ENCODE assay signal across 8 cellular contexts in the genomic region with DNA sequence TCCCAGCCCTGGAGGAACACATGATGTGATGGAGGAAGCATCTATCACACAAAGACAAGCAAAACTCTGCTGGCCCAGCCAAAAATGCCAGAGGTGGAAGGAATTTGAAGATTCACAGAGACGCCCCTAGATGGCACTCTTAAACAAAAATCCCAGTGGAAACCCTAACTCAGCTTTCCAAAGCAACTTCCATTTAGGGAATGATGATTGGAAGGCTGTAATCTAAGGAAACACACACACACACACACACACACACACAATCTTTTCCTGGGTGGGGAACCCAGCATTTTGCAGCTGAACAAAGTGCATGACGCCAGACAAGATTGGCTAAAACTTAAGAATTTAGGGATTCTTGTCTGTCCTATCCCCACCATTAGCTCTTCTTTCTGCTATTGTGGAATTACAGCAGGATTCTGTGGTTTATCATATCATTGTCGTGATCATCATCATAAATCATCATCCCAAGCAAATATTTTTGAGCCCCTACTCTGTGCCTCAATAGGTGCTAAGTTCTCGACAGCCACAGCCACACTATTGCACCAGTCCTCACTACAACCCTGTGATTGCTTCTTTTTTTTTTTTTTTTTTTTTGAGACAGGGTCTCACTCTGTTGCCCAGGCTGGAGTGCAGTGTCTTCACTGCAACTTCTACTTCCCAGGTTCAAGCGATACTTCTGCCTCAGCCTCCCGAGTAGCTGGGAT. TPM values are rescaled to one million over a fixed set of nuclear protein-coding genes. Genes with fewer than 3 reads are reported as not detected.
DNase-seq lines count a peak whose midpoint lies in the region; ATAC-seq and TF ChIP-seq lines count a peak whose summit lies in the region.

No MANE protein-coding gene starts in this region.

- no peaks in the 10 kb centered on the region for H3K27me3 Mint-ChIP-seq in activated T-cell treated with anti-CD3 and anti-CD28 coated beads, Interleukin-2, amount 50 U/mL, for 72 hours (ENCODE audit: low read depth)
- H3K27me3 Mint-ChIP-seq in naive thymus-derived CD4-positive, alpha-beta T cell = no peaks in the 10 kb centered on the region

- no peaks in the 10 kb centered on the region for H3K27me3 ChIP-seq in fibroblast of lung (ENCODE audit: control insufficient read depth, insufficient read depth, low read length)
- H3K27me3 ChIP-seq in naive thymus-derived CD4-positive, alpha-beta T cell (ENCODE audit: control insufficient read depth in 2 of 2, insufficient read depth in 2 of 2, low read length in 2 of 2) = no peaks in the 10 kb centered on the region

- no peak overlapping the region for H2AFZ ChIP-seq in fibroblast of lung (ENCODE audit: low read length)

- no peak overlapping the region for H3K4me3 Mint-ChIP-seq in activated T-cell treated with anti-CD3 and anti-CD28 coated beads, Interleukin-2, amount 50 U/mL, for 72 hours
- peak overlapping the region in 7 of 10 donors; percentile 25 to 95 (median 53) for H3K4me3 Mint-ChIP-seq in naive thymus-derived CD4-positive, alpha-beta T cell

- no peaks in the 10 kb centered on the region for H3K79me2 ChIP-seq in fibroblast of lung (ENCODE audit: control insufficient read depth, insufficient read depth, low read length)

- H4K20me1 ChIP-seq in fibroblast of lung (ENCODE audit: control insufficient read depth, extremely low read depth, insufficient read depth, low read length) = no peaks in the 10 kb centered on the region

- H3K4me1 ChIP-seq in fibroblast of lung (ENCODE audit: control insufficient read depth, extremely low read depth, insufficient read depth, low read length) = peaks cover 10% of the 10 kb centered on the region
- H3K4me1 ChIP-seq in naive thymus-derived CD4-positive, alpha-beta T cell (ENCODE audit: control insufficient read depth in 2 of 2, insufficient read depth in 2 of 2, low read length in 2 of 2) = peaks cover 9 to 12% of the 10 kb centered on the region in 2 donors

- CTCF ChIA-PET in naive thymus-derived CD4-positive, alpha-beta T cell (lab: Charles Lee) = interaction anchor here (0.5 to 0.9 kb wide), 5 partner anchors 9 to 1726 kb away, joined by 3 to 5 read pairs (median 3); no protein-coding TSS in a partner anchor

- no peaks in the 10 kb centered on the region for H3K36me3 Mint-ChIP-seq in activated T-cell treated with anti-CD3 and anti-CD28 coated beads, Interleukin-2, amount 50 U/mL, for 72 hours (ENCODE audit: insufficient read depth in 2 of 2)
- H3K36me3 Mint-ChIP-seq in naive thymus-derived CD4-positive, alpha-beta T cell = peaks cover 0 to 10% (median 0%) of the 10 kb centered on the region in 5 donors

- H3K4me2 ChIP-seq in fibroblast of lung (ENCODE audit: extremely low read depth, insufficient read depth, low read length) = no peak overlapping the region

- peak; percentile 71 to 74 for TF ChIP-seq CTCF in fibroblast of lung (conservative IDR thresholded peaks at IDR 0.05 in 1 of 2, IDR thresholded peaks at IDR 0.05 in 1 of 2; ENCODE audit: low read depth in 1 of 2, low read length in 2 of 2)

- H3K27ac Mint-ChIP-seq in activated T-cell treated with anti-CD3 and anti-CD28 coated beads, Interleukin-2, amount 50 U/mL, for 72 hours = no peak overlapping the region
- peak overlapping the region in 1 of 9 donors; percentile 62 for H3K27ac Mint-ChIP-seq in naive thymus-derived CD4-positive, alpha-beta T cell

- H3K36me3 ChIP-seq in SK-N-MC (ENCODE audit: insufficient read depth, low read length) (0 out of 2 replicates have a peak, but pooled peaks cover 3% of the 10 kb centered on the region), fibroblast of lung (ENCODE audit: control insufficient read depth, insufficient read depth, low read length) (no peaks in the 10 kb centered on the region)
- peaks cover 0 to 5% (median 0%) of the 10 kb centered on the region in 3 experiments for H3K36me3 ChIP-seq in naive thymus-derived CD4-positive, alpha-beta T cell (ENCODE audit: control insufficient read depth in 2 of 3, insufficient read depth in 3 of 3, low read length in 3 of 3)

- POLR2A ChIA-PET in naive thymus-derived CD4-positive, alpha-beta T cell (lab: Charles Lee) = interaction anchor here (0.6 kb wide), 1 partner anchor 416 kb away, joined by 3 read pairs; no protein-coding TSS in a partner anchor

- H3K4me1 Mint-ChIP-seq in activated T-cell treated with anti-CD3 and anti-CD28 coated beads, Interleukin-2, amount 50 U/mL, for 72 hours (ENCODE audit: low read depth) = peaks cover 18% of the 10 kb centered on the region
- peaks cover 5 to 31% (median 24%) of the 10 kb centered on the region in 7 donors for H3K4me1 Mint-ChIP-seq in naive thymus-derived CD4-positive, alpha-beta T cell

- intact Hi-C loops in naive thymus-derived CD4-positive, alpha-beta T cell (cut with micrococcal nuclease) = loop anchor here (5.0 to 10.0 kb wide), 2 partner anchors 255 to 312 kb away; a partner anchor contains a TSS

- no peaks in the 10 kb centered on the region for H3K9me3 Mint-ChIP-seq in activated T-cell treated with anti-CD3 and anti-CD28 coated beads, Interleukin-2, amount 50 U/mL, for 72 hours
- no peaks in the 10 kb centered on the region for H3K9me3 Mint-ChIP-seq in naive thymus-derived CD4-positive, alpha-beta T cell

- H3K9me3 ChIP-seq in SK-N-MC (ENCODE audit: low read depth, low read length) (no peaks in the 10 kb centered on the region), fibroblast of lung (ENCODE audit: control insufficient read depth, insufficient read depth, low read depth, low read length) (no peaks in the 10 kb centered on the region)
- H3K9me3 ChIP-seq in naive thymus-derived CD4-positive, alpha-beta T cell (ENCODE audit: control insufficient read depth in 2 of 3, low read length in 3 of 3) = no peaks in the 10 kb centered on the region

- ATAC-seq in activated T-cell treated with anti-CD3 and anti-CD28 coated beads, Interleukin-2, amount 50 U/mL, for 72 hours (replicated peaks in 1 of 2) = no peak
- no peak for ATAC-seq in naive thymus-derived CD4-positive, alpha-beta T cell
- no peak for ATAC-seq in HG02571 (IDR thresholded peaks at IDR 0.05; ENCODE audit: unreplicated experiment)

- DNase-seq in activated T-cell treated with anti-CD3 and anti-CD28 coated beads, Interleukin-2, amount 50 U/mL, for 72 hours = peak; percentile 8 to 12
- no peak for DNase-seq in activated T-cell treated with anti-CD3 and anti-CD28 coated beads for 4 hours
- DNase-seq in MV-4-11 (lab: John Stamatoyannopoulos, UW) = peak; percentile 11
- DNase-seq in SK-N-MC (ENCODE audit: low read depth, low spot score) = peak; percentile 44
- peak; percentile 81 to 91 for DNase-seq in fibroblast of lung (ENCODE audit: low read depth in 2 of 2)
- no peak for DNase-seq in naive thymus-derived CD4-positive, alpha-beta T cell
- no peak for DNase-seq in NCI-H128 (lab: John Stamatoyannopoulos, UW; ENCODE audit: unreplicated experiment)

- H3K27ac ChIP-seq in SK-N-MC (no peak overlapping the region), fibroblast of lung (ENCODE audit: insufficient read depth, low read length) (no peak overlapping the region)
- H3K27ac ChIP-seq in naive thymus-derived CD4-positive, alpha-beta T cell (ENCODE audit: low read depth, low read length) = no peak overlapping the region

- no peak overlapping the region for H3K9ac ChIP-seq in SK-N-MC (ENCODE audit: insufficient read length)
- H3K9ac ChIP-seq in fibroblast of lung (ENCODE audit: insufficient read depth, low read length) = no peak overlapping the region

- H3K4me3 ChIP-seq in SK-N-MC = no peak overlapping the region
- H3K4me3 ChIP-seq in fibroblast of lung (replicated peaks in 1 of 4; ENCODE audit: control extremely low read depth in 1 of 4, insufficient read depth in 1 of 4, low read depth in 3 of 4, low read length in 4 of 4) = no peak overlapping the region
- H3K4me3 ChIP-seq in naive thymus-derived CD4-positive, alpha-beta T cell (ENCODE audit: low read length) = no peak overlapping the region

RNA-seq across cellular contexts. Expression of a gene that starts 1.6 kb away (rescaled TPM):
- total RNA-seq in activated T-cell treated with anti-CD3 and anti-CD28 coated beads, Interleukin-2, amount 50 U/mL, for 72 hours = 10 to 100 TPM; 10.4 to 12.2 TPM
- total RNA-seq in fibroblast of lung = 112 and 123 TPM in 2 replicates
- polyA plus RNA-seq in fibroblast of lung = 31.6 and 36.3 TPM in 2 replicates
- 26.1 and 28.4 TPM in 2 replicates for polyA plus RNA-seq in fibroblast of lung (2012)
- 21.5 and 29.9 TPM in 2 replicates for polyA minus RNA-seq in fibroblast of lung (ENCODE audit: low replicate concordance)
- total RNA-seq in naive thymus-derived CD4-positive, alpha-beta T cell = 10 to 100 TPM in 3 of 5 experiments, 1 to 10 TPM in 2; 8.2 to 16.9 (median 11.0) TPM
- polyA plus RNA-seq in naive thymus-derived CD4-positive, alpha-beta T cell = 10 to 100 TPM; 19.4 to 21.4 TPM

RNA-seq across cellular contexts. Expression of a gene that starts 6.3 kb away (rescaled TPM):
- total RNA-seq in activated T-cell treated with anti-CD3 and anti-CD28 coated beads, Interleukin-2, amount 50 U/mL, for 72 hours = under 1 TPM in 1 of 2 donors, not detected in 1; 0.02 TPM
- not detected in 2 replicates for total RNA-seq in fibroblast of lung
- polyA plus RNA-seq in fibroblast of lung = 0.01 TPM in 1 of 2 replicates, not detected in the other
- polyA plus RNA-seq in fibroblast of lung (2012) = not detected in 2 replicates
- polyA minus RNA-seq in fibroblast of lung (ENCODE audit: low replicate concordance) = not detected in 2 replicates
- total RNA-seq in naive thymus-derived CD4-positive, alpha-beta T cell = not detected
- polyA plus RNA-seq in naive thymus-derived CD4-positive, alpha-beta T cell = not detected

RNA-seq across cellular contexts. Expression of a gene that starts 54.5 kb away (rescaled TPM):
- total RNA-seq in activated T-cell treated with anti-CD3 and anti-CD28 coated beads, Interleukin-2, amount 50 U/mL, for 72 hours = not detected
- not detected in 2 replicates for total RNA-seq in fibroblast of lung
- not detected in 2 replicates for polyA plus RNA-seq in fibroblast of lung
- not detected in 2 replicates for polyA plus RNA-seq in fibroblast of lung (2012)
- polyA minus RNA-seq in fibroblast of lung (ENCODE audit: low replicate concordance) = not detected in 2 replicates
- not detected for total RNA-seq in naive thymus-derived CD4-positive, alpha-beta T cell
- polyA plus RNA-seq in naive thymus-derived CD4-positive, alpha-beta T cell = not detected

Comparison
In these comparisons a context has a peak if more than half of its experiments do, and no peak if none do; other contexts are left out.
1. DNase-seq: peak in activated T-cell treated with anti-CD3 and anti-CD28 coated beads, Interleukin-2, amount 50 U/mL, for 72 hours (2 of 2), MV-4-11 (single experiment), SK-N-MC (single experiment) and fibroblast of lung (2 of 2); none in activated T-cell treated with anti-CD3 and anti-CD28 coated beads for 4 hours (single experiment), naive thymus-derived CD4-positive, alpha-beta T cell (0 of 9) and NCI-H128 (single experiment).
2. H3K4me3 Mint-ChIP-seq: peak in naive thymus-derived CD4-positive, alpha-beta T cell (7 of 10); none in activated T-cell treated with anti-CD3 and anti-CD28 coated beads, Interleukin-2, amount 50 U/mL, for 72 hours (0 of 2).